27 cellular contexts compared by ENCODE assay signal in the genomic region with DNA sequence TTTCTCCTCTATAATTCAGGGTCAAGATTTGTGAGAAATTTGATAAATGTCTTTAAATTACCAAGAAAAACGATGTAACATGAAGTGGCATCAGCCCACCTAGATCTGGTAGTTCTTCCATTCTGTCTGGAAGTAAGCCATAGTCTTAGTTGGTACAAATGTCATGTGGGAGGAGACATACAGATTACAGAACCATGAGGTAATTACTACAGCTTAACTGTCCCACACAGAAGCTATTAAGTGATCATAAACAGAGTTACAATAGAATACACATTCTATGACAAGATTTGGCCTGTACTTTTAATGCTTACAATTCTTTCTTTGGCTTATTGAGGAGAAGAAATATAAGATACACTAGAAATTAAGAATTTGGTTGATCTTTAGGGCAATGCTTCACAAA. TPM values are rescaled to one million over a fixed set of nuclear protein-coding genes. Genes with fewer than 3 reads are reported as not detected.
A peak's percentile ranks its signal among the peaks of the same experiment; 100 is the strongest.
DNase-seq lines count a peak whose midpoint lies in the region; ATAC-seq, FAIRE-seq and TF ChIP-seq lines count a peak whose summit lies in the region.
"Had no signal": no experiment of that assay in that cellular context is flagged by ENCODE, and none has a peak within 500 bp of the region (broad histone marks: within the 10 kb centered on the region; RNA-seq: fewer than 3 reads in every experiment).

No MANE protein-coding gene starts in this region.

- POLR2A ChIA-PET in HepG2 (lab: Yijun Ruan, JAX) = no interaction called here

- H4K20me1 ChIP-seq in HepG2 (ENCODE audit: insufficient read depth, low read length) = no peaks in the 10 kb centered on the region
- H4K20me1 ChIP-seq: BLaER1 had no signal

- TF ChIP-seq POLR2A in HepG2 (IDR thresholded peaks at IDR 0.05; ENCODE audit: insufficient read depth in 1 of 2, low read depth in 2 of 2, low read length in 2 of 2) (no peak), right lobe of liver (IDR thresholded peaks at IDR 0.05) (no peak), erythroblast (IDR thresholded peaks at IDR 0.05; ENCODE audit: low read length) (no peak)

- no peak overlapping the region for H3K9ac ChIP-seq in HepG2 (ENCODE audit: insufficient read depth, low read depth, low read length)
- H3K9ac ChIP-seq: BLaER1 had no signal

- H2AFZ ChIP-seq in HepG2 (ENCODE audit: low read length) = no peak overlapping the region
- H2AFZ ChIP-seq: PC-9 had no signal

- in situ Hi-C loops in HepG2 (cut with HindIII; ENCODE audit: extremely low pct_ligation_motif_present, low pct_unique_long_range_greater_than_20kb) = no loop called here

- H3K27me3 ChIP-seq in HepG2 (ENCODE audit: control insufficient read depth in 1 of 2, insufficient read depth in 2 of 2, low read length in 2 of 2) = no peaks in the 10 kb centered on the region
- no peaks in the 10 kb centered on the region for H3K27me3 ChIP-seq in right lobe of liver
- no peaks in the 10 kb centered on the region for H3K27me3 ChIP-seq in psoas muscle (ENCODE audit: insufficient read depth in 3 of 3, low read length in 2 of 3)

- TF ChIP-seq CTCF in HepG2 (CRISPR knock-in tag; IDR thresholded peaks at IDR 0.05) (no peak), right lobe of liver (IDR thresholded peaks at IDR 0.05) (no peak), psoas muscle (IDR thresholded peaks at IDR 0.05) (no peak)

- H3K79me2 ChIP-seq in HepG2 (ENCODE audit: insufficient read depth, low read length) = no peaks in the 10 kb centered on the region

- H3K36me3 ChIP-seq in HepG2 (replicated peaks in 1 of 2; ENCODE audit: control insufficient read depth in 1 of 2, insufficient read depth in 2 of 2, low read length in 2 of 2) (no peaks in the 10 kb centered on the region), right lobe of liver (no peaks in the 10 kb centered on the region), psoas muscle (ENCODE audit: insufficient read depth in 1 of 2, low read depth in 1 of 2) (no peaks in the 10 kb centered on the region)
- H3K36me3 ChIP-seq: BLaER1 had no signal

- WGBS in HepG2 (ENCODE audit: low lambda C conversion rate) = 14% methylated on average over 1 of the region's 1 CpG
- WGBS in right lobe of liver (ENCODE audit: insufficient coverage, low coverage, low lambda C conversion rate, missing lambda C conversion rate) = 36% methylated on average over 1 of the region's 1 CpG
- WGBS in psoas muscle, 3 donors = 26 to 33% (median 28%) methylated on average over 1 of the region's 1 CpG

- TF ChIP-seq EP300 in HepG2 (IDR thresholded peaks at IDR 0.05; ENCODE audit: low read depth in 2 of 2, low read length in 2 of 2) (no peak), HepG2 (CRISPR knock-in tag; IDR thresholded peaks at IDR 0.05; ENCODE audit: borderline replicate concordance) (no peak)

- no peak overlapping the region for H3K27ac ChIP-seq in HepG2 (ENCODE audit: extremely low read length, insufficient read depth, low read length)
- no peak overlapping the region for H3K27ac ChIP-seq in right lobe of liver
- H3K27ac ChIP-seq in psoas muscle = peak overlapping the region; percentile 47
- H3K27ac ChIP-seq: BLaER1, PC-9 had no signal

- H3K4me3 ChIP-seq in HepG2 (replicated peaks in 1 of 3; ENCODE audit: insufficient read depth in 1 of 3, low read depth in 2 of 3, low read length in 3 of 3) (no peak overlapping the region), right lobe of liver (no peak overlapping the region), psoas muscle (no peak overlapping the region)
- H3K4me3 ChIP-seq: BLaER1, GM12878, PC-9 had no signal

- BruUV-seq in HepG2 (replicated peaks; lab: Mats Ljungman, UMichigan) = no TSS peak

- CTCF ChIA-PET in HepG2 (lab: Yijun Ruan, JAX; ENCODE audit: low intra/inter-chr PET ratio, low total read pairs) = no interaction called here

- DNase-seq in HepG2 (ENCODE audit: low spot score) (no peak), right lobe of liver (no peak), NCI-H524 treated with DMSO at 0.1 percent for 48 hours (lab: John Stamatoyannopoulos, UW) (peak; percentile 33), psoas muscle (no peak), erythroblast (lab: John Stamatoyannopoulos, UW) (no peak), SIG-M5 (lab: John Stamatoyannopoulos, UW) (no peak)
- DNase-seq: CD4-positive, alpha-beta T cell; DMS79; EL; GDM1; IMR-90; KG1; NCI-H1092 treated with DMSO at 0.1 percent for 48 hours; NCI-H1436; NCI-H187 treated with DMSO at 0.1 percent for 48 hours; NCI-H2171 treated with DMSO at 0.1 percent for 48 hours; NCI-H345; NCI-H510A treated with DMSO at 0.1 percent for 48 hours; NCI-H774; PC-9; Right ventricle myocardium superior; T-helper 1 cell had no signal

- H3K9me3 ChIP-seq in HepG2 (ENCODE audit: low read length) (no peaks in the 10 kb centered on the region), right lobe of liver (no peaks in the 10 kb centered on the region), psoas muscle (no peaks in the 10 kb centered on the region)
- H3K9me3 ChIP-seq: BLaER1 had no signal

- H3K4me1 ChIP-seq in HepG2 (ENCODE audit: insufficient read depth, low read length) = peaks cover 45% of the 10 kb centered on the region
- H3K4me1 ChIP-seq in right lobe of liver = no peaks in the 10 kb centered on the region
- peaks cover 34% of the 10 kb centered on the region for H3K4me1 ChIP-seq in psoas muscle

- FAIRE-seq in HepG2 (lab: Jason Lieb, UNC) = no peak
- FAIRE-seq: GM12878, H1 had no signal

- ATAC-seq in HepG2 (no peak), right lobe of liver (no peak), psoas muscle (peak in 3 of 4 donors; percentile 38 to 64 (median 59)), GM18868 (IDR thresholded peaks at IDR 0.05; ENCODE audit: unreplicated experiment) (no peak)
- ATAC-seq: GM12878, HCT116 had no signal

- TF ChIP-seq RAD21 in HepG2 (CRISPR knock-in tag; IDR thresholded peaks at IDR 0.05) = no peak

- no peak overlapping the region for H3K4me2 ChIP-seq in HepG2 (ENCODE audit: low read depth, low read length)
- H3K4me2 ChIP-seq: BLaER1, PC-9 had no signal

- intact Hi-C loops in HepG2 (cut with micrococcal nuclease; ENCODE audit: unreplicated experiment) = no loop called here
- intact Hi-C loops in right lobe of liver (cut with DNase I) = no loop called here
- intact Hi-C loops in psoas muscle (cut with DNase I) = no loop called here

TF ChIP-seq in HepG2, 621 proteins besides CTCF, POLR2A, EP300 and RAD21:
- TF ChIP-seq, protein P1, sequence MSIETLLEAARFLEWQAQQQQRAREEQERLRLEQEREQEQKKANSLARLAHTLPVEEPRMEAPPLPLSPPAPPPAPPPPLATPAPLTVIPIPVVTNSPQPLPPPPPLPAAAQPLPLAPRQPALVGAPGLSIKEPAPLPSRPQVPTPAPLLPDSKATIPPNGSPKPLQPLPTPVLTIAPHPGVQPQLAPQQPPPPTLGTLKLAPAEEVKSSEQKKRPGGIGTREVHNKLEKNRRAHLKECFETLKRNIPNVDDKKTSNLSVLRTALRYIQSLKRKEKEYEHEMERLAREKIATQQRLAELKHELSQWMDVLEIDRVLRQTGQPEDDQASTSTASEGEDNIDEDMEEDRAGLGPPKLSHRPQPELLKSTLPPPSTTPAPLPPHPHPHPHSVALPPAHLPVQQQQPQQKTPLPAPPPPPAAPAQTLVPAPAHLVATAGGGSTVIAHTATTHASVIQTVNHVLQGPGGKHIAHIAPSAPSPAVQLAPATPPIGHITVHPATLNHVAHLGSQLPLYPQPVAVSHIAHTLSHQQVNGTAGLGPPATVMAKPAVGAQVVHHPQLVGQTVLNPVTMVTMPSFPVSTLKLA (IDR thresholded peaks at IDR 0.05) = peak; percentile 39; the same call in 1 of the 2 replicates
- TF ChIP-seq FOXK2 (IDR thresholded peaks at IDR 0.05) = no peak

RNA-seq across cellular contexts. Expression of a gene that starts 13.7 kb away (rescaled TPM):
- total RNA-seq in HepG2 (2016; rRNA removed; fragmentation: Illumina TruSeq; extraction: Trizol) (6.5 and 6.8 TPM in 2 replicates), right lobe of liver (not detected), psoas muscle (10 to 100 TPM; 38.5 to 58.0 (median 43.4) TPM)
- total RNA-seq in HepG2 (2016; cell fraction: cytosol; rRNA removed; fragmentation: Illumina TruSeq; extraction: Trizol; ENCODE audit: low read depth) = 2.6 and 3.0 TPM in 2 replicates
- total RNA-seq in HepG2 (2016; cell fraction: insoluble cytoplasmic fraction; rRNA removed; fragmentation: Illumina TruSeq; extraction: Trizol) = 5.9 and 6.3 TPM in 2 replicates
- total RNA-seq in HepG2 (2016; cell fraction: membrane; rRNA removed; fragmentation: Illumina TruSeq; extraction: Trizol) = 6.9 and 7.5 TPM in 2 replicates
- 4.9 and 6.0 TPM in 2 replicates for total RNA-seq in HepG2 (2016; cell fraction: nucleus; rRNA removed; fragmentation: Illumina TruSeq; extraction: Trizol)
- polyA plus RNA-seq in HepG2 (2011; rRNA removed) (1.3 and 1.7 TPM in 2 replicates), psoas muscle (10 to 100 TPM in 2 of 3 donors, 1 to 10 TPM in 1; 8.3 to 86.6 (median 37.7) TPM)
- polyA plus RNA-seq in HepG2 (2011; cell fraction: cytosol; rRNA removed) = 1.2 and 1.8 TPM in 2 replicates
- polyA plus RNA-seq in HepG2 (2011; cell fraction: nucleus; rRNA removed) = 2.7 and 3.5 TPM in 2 replicates
- polyA plus RNA-seq in HepG2 (2012) = 3.0 and 3.1 TPM in 2 replicates
- 1.1 and 1.3 TPM in 2 replicates for polyA plus RNA-seq in HepG2 (2016; cell fraction: cytosol; fragmentation: Illumina TruSeq; extraction: Trizol; ENCODE audit: low read depth)
- 6.3 and 7.8 TPM in 2 replicates for polyA plus RNA-seq in HepG2 (2016; cell fraction: insoluble cytoplasmic fraction; fragmentation: Illumina TruSeq; extraction: Trizol; ENCODE audit: low read depth)
- polyA plus RNA-seq in HepG2 (2016; cell fraction: membrane; fragmentation: Illumina TruSeq; extraction: Trizol; ENCODE audit: low read depth) = 2.3 and 2.7 TPM in 2 replicates
- polyA plus RNA-seq in HepG2 (2016; cell fraction: nucleus; fragmentation: Illumina TruSeq; extraction: Trizol; ENCODE audit: insufficient read depth, low read depth) = 6.4 and 7.6 TPM in 2 replicates
- polyA minus RNA-seq in HepG2 (2011; rRNA and poly(A)+ RNA removed; ENCODE audit: low replicate concordance) = 1.5 and 4.6 TPM in 2 replicates
- polyA minus RNA-seq in HepG2 (2011; cell fraction: cytosol; rRNA and poly(A)+ RNA removed) = 2.3 and 3.2 TPM in 2 replicates
- polyA minus RNA-seq in HepG2 (2011; cell fraction: nucleus; rRNA and poly(A)+ RNA removed) = 7.1 and 8.3 TPM in 2 replicates
- total RNA-seq: CD4-positive, alpha-beta T cell; Right ventricle myocardium superior had no signal

Comparison
In these comparisons a context has a peak if more than half of its experiments do, and no peak if none do; other contexts are left out.
1. ATAC-seq: peak in psoas muscle (3 of 4); none in HepG2 (single experiment), right lobe of liver (0 of 4) and GM18868 (single experiment).